ENCODE assay signal across 19 cellular contexts in genomic region chr3:113615976-113616375, GRCh38.
A peak's percentile ranks its signal among the peaks of the same experiment; 100 is the strongest.
DNase-seq lines count a peak whose midpoint lies in the region; ATAC-seq and TF ChIP-seq lines count a peak whose summit lies in the region.
"Had no signal": no experiment of that assay in that cellular context is flagged by ENCODE, and none has a peak within 500 bp of the region (broad histone marks: within the 10 kb centered on the region; RNA-seq: fewer than 3 reads in every experiment).

No MANE protein-coding gene starts in this region.

- no peak for TF ChIP-seq EP300 in gastroesophageal sphincter (IDR thresholded peaks at IDR 0.05)

- ATAC-seq in gastroesophageal sphincter (peak; percentile 44), sciatic nerve (peak; percentile 70), GM21528 (IDR thresholded peaks at IDR 0.05; ENCODE audit: low FRiP score, unreplicated experiment) (no peak)
- ATAC-seq: PC-3 had no signal

- no peaks in the 10 kb centered on the region for H3K36me3 ChIP-seq in gastroesophageal sphincter
- H3K36me3 ChIP-seq: SJCRH30 had no signal

- intact Hi-C loops in sciatic nerve (cut with DNase I) = no loop called here

- peak; percentile 82 for DNase-seq in DMS 273 treated with DMSO at 0.1 percent for 48 hours (lab: John Stamatoyannopoulos, UW)
- peak; percentile 13 to 74 for DNase-seq in NCI-H446 (lab: John Stamatoyannopoulos, UW)
- DNase-seq in sciatic nerve (ENCODE audit: low spot score) = no peak
- DNase-seq in COLO829 (ENCODE audit: low spot score) = no peak
- DNase-seq in chondrocyte (ENCODE audit: low spot score) = no peak
- DNase-seq: CD8-positive, alpha-beta memory T cell; DND-41; GM23248; HCEC 1CT; NCI-H1092 treated with DMSO at 0.1 percent for 48 hours; NCI-H146; NCI-H2081 treated with DMSO at 0.1 percent for 48 hours; NCI-H510A treated with DMSO at 0.1 percent for 48 hours; NCI-H774; PC-3; RPMI8226; SJCRH30 had no signal

- H3K4me3 Mint-ChIP-seq in chondrocyte (ENCODE audit: unreplicated experiment) = no peak overlapping the region
- H3K4me3 Mint-ChIP-seq: CD8-positive, alpha-beta memory T cell had no signal

- H3K9me3 ChIP-seq in gastroesophageal sphincter = no peaks in the 10 kb centered on the region
- H3K9me3 ChIP-seq: SJCRH30 had no signal

- WGBS in gastroesophageal sphincter (ENCODE audit: low coverage in 1 of 2), 2 donors = 51 to 64% methylated on average over 3 to 4 of the region's 4 CpGs

- H3K4me3 ChIP-seq in gastroesophageal sphincter = no peak overlapping the region
- H3K4me3 ChIP-seq: GM23248, SJCRH30 had no signal

- H3K27ac Mint-ChIP-seq in chondrocyte (ENCODE audit: unreplicated experiment) = no peak overlapping the region
- H3K27ac Mint-ChIP-seq: CD8-positive, alpha-beta memory T cell had no signal

- no peaks in the 10 kb centered on the region for H3K36me3 Mint-ChIP-seq in chondrocyte (ENCODE audit: low read depth)

- H3K4me1 Mint-ChIP-seq in chondrocyte (ENCODE audit: low read depth) = no peaks in the 10 kb centered on the region
- H3K4me1 Mint-ChIP-seq: CD8-positive, alpha-beta memory T cell had no signal

- TF ChIP-seq CTCF in gastroesophageal sphincter (IDR thresholded peaks at IDR 0.05) (no peak), chondrocyte (IDR thresholded peaks at IDR 0.05) (no peak)

- no peak overlapping the region for H3K27ac ChIP-seq in gastroesophageal sphincter
- H3K27ac ChIP-seq: GM23248, SJCRH30 had no signal

- no peak for TF ChIP-seq POLR2A in gastroesophageal sphincter (IDR thresholded peaks at IDR 0.05)

- peaks cover 3% of the 10 kb centered on the region for H3K27me3 Mint-ChIP-seq in chondrocyte (ENCODE audit: low read depth)

- H3K9me3 Mint-ChIP-seq in chondrocyte (ENCODE audit: low read depth) = no peaks in the 10 kb centered on the region
- H3K9me3 Mint-ChIP-seq: CD8-positive, alpha-beta memory T cell had no signal

- no peaks in the 10 kb centered on the region for H3K27me3 ChIP-seq in gastroesophageal sphincter
- H3K27me3 ChIP-seq: SJCRH30 had no signal

- peaks cover 0 to 5% (median 0%) of the 10 kb centered on the region in 3 donors for H3K4me1 ChIP-seq in gastroesophageal sphincter

Comparison
In these comparisons a context has a peak if more than half of its experiments do, and no peak if none do; other contexts are left out.
1. DNase-seq: peak in DMS 273 treated with DMSO at 0.1 percent for 48 hours (single experiment) and NCI-H446 (2 of 2); none in sciatic nerve (single experiment), COLO829 (single experiment) and chondrocyte (single experiment).